ENCODE assay signal across 18 cellular contexts in genomic region chr4:54268151-54268550, GRCh38. TPM values are rescaled to one million over a fixed set of nuclear protein-coding genes. Genes with fewer than 3 reads are reported as not detected.
A peak's percentile ranks its signal among the peaks of the same experiment; 100 is the strongest.
DNase-seq lines count a peak whose midpoint lies in the region; ATAC-seq and TF ChIP-seq lines count a peak whose summit lies in the region.
"Had no signal": no experiment of that assay in that cellular context is flagged by ENCODE, and none has a peak within 500 bp of the region (broad histone marks: within the 10 kb centered on the region; RNA-seq: fewer than 3 reads in every experiment).

No MANE protein-coding gene starts in this region.

- peak overlapping the region; percentile 49 for H3K27ac ChIP-seq in AG04450 (ENCODE audit: low read depth, low read length)
- peak overlapping the region; percentile 26 for H3K27ac ChIP-seq in fibroblast of lung (ENCODE audit: insufficient read depth, low read length)
- no peak overlapping the region for H3K27ac ChIP-seq in foreskin keratinocyte
- H3K27ac ChIP-seq in testis = no peak overlapping the region

- POLR2A ChIA-PET in AG04450 (lab: Yijun Ruan, JAX) = no interaction called here

- DNase-seq in AG04450 (ENCODE audit: low read depth, low spot score) = peak; percentile 38
- peak; percentile 31 for DNase-seq in GM03348 (ENCODE audit: low spot score)
- peak; percentile 70 for DNase-seq in amniotic epithelial cell (ENCODE audit: low read depth)
- peak; percentile 28 to 31 for DNase-seq in fibroblast of lung (ENCODE audit: low read depth in 2 of 2)
- DNase-seq in foreskin keratinocyte = no peak
- no peak for DNase-seq in islet precursor cell
- DNase-seq in testis = no peak
- no peak for DNase-seq in activated naive CD4-positive, alpha-beta T cell (lab: John Stamatoyannopoulos, UW)
- DNase-seq: 8988T; CD4-positive, alpha-beta T cell; DMS79; GF-D8; Karpas-422; NCI-H1417 treated with DMSO at 0.1 percent for 48 hours; NCI-H2029; NCI-H2171 treated with DMSO at 0.1 percent for 48 hours; NCI-H510A treated with DMSO at 0.1 percent for 48 hours; SIG-M5 had no signal

- peaks cover 7% of the 10 kb centered on the region for H3K4me1 ChIP-seq in fibroblast of lung (ENCODE audit: control insufficient read depth, extremely low read depth, insufficient read depth, low read length)
- no peaks in the 10 kb centered on the region for H3K4me1 ChIP-seq in foreskin keratinocyte
- no peaks in the 10 kb centered on the region for H3K4me1 ChIP-seq in testis

- H3K36me3 ChIP-seq in fibroblast of lung (ENCODE audit: control insufficient read depth, insufficient read depth, low read length) (peaks cover 41% of the 10 kb centered on the region), testis (ENCODE audit: low read depth, missing control alignments) (no peaks in the 10 kb centered on the region)

- CTCF ChIA-PET in AG04450 (lab: Charles Lee) = no interaction called here

- H3K27me3 ChIP-seq in AG04450 (ENCODE audit: control insufficient read depth, insufficient read depth, low read length) = no peaks in the 10 kb centered on the region
- H3K27me3 ChIP-seq in fibroblast of lung (ENCODE audit: control insufficient read depth, insufficient read depth, low read length) = no peaks in the 10 kb centered on the region
- no peaks in the 10 kb centered on the region for H3K27me3 ChIP-seq in foreskin keratinocyte
- no peaks in the 10 kb centered on the region for H3K27me3 ChIP-seq in testis

- intact Hi-C loops in testis (cut with DNase I; ENCODE audit: low total_unique reads) = no loop called here

- TF ChIP-seq CTCF in AG04450 (IDR thresholded peaks at IDR 0.05; ENCODE audit: low read depth, low read length) (no peak), fibroblast of lung (conservative IDR thresholded peaks at IDR 0.05 in 1 of 2, IDR thresholded peaks at IDR 0.05 in 1 of 2; ENCODE audit: low read depth in 1 of 2, low read length in 2 of 2) (no peak), foreskin keratinocyte (conservative IDR thresholded peaks at IDR 0.05) (no peak), testis (IDR thresholded peaks at IDR 0.05) (no peak)

- no peaks in the 10 kb centered on the region for H4K20me1 ChIP-seq in fibroblast of lung (ENCODE audit: control insufficient read depth, extremely low read depth, insufficient read depth, low read length)

- peaks cover 30% of the 10 kb centered on the region for H3K79me2 ChIP-seq in fibroblast of lung (ENCODE audit: control insufficient read depth, insufficient read depth, low read length)

- ATAC-seq in foreskin keratinocyte = no peak

- H3K4me3 ChIP-seq in AG04450 (ENCODE audit: low read depth, low read length) = no peak overlapping the region
- H3K4me3 ChIP-seq in fibroblast of lung (replicated peaks in 1 of 4; ENCODE audit: control extremely low read depth in 1 of 4, insufficient read depth in 1 of 4, low read depth in 3 of 4, low read length in 4 of 4) = no peak overlapping the region
- no peak overlapping the region for H3K4me3 ChIP-seq in testis

- no peak for TF ChIP-seq POLR2A in testis (IDR thresholded peaks at IDR 0.05)

- H3K9me3 ChIP-seq in AG04450 (ENCODE audit: control insufficient read depth, insufficient read depth, low read length) (no peaks in the 10 kb centered on the region), fibroblast of lung (ENCODE audit: control insufficient read depth, insufficient read depth, low read depth, low read length) (no peaks in the 10 kb centered on the region), testis (no peaks in the 10 kb centered on the region)

- no peak overlapping the region for H3K4me2 ChIP-seq in fibroblast of lung (ENCODE audit: extremely low read depth, insufficient read depth, low read length)

- H3K9ac ChIP-seq in fibroblast of lung (ENCODE audit: insufficient read depth, low read length) = no peak overlapping the region

- no peak overlapping the region for H2AFZ ChIP-seq in fibroblast of lung (ENCODE audit: low read length)

RNA-seq across cellular contexts. Expression of gene PDGFRA, which starts 39.1 kb away (rescaled TPM):
- polyA plus RNA-seq in AG04450 (2011; rRNA removed) (380 and 464 TPM in 2 replicates), fibroblast of lung (284 and 342 TPM in 2 replicates), foreskin keratinocyte (not detected in 2 replicates), testis (ENCODE audit: insufficient read depth, low read depth, low replicate concordance) (26.2 TPM)
- polyA minus RNA-seq in AG04450 (2011; rRNA and poly(A)+ RNA removed) = 547 and 747 TPM in 2 replicates
- total RNA-seq in fibroblast of lung (350 and 363 TPM in 2 replicates), foreskin keratinocyte (0.07 TPM in 1 of 2 replicates, not detected in the other), testis (10 to 100 TPM; 46.5 to 86.1 TPM)
- 148 and 177 TPM in 2 replicates for polyA plus RNA-seq in fibroblast of lung (2012)
- polyA minus RNA-seq in fibroblast of lung (ENCODE audit: low replicate concordance) = 184 and 245 TPM in 2 replicates
- total RNA-seq: CD4-positive, alpha-beta T cell had no signal

Comparison
In these comparisons a context has a peak if more than half of its experiments do, and no peak if none do; other contexts are left out.
1. DNase-seq: peak in AG04450 (single experiment), GM03348 (single experiment), amniotic epithelial cell (single experiment) and fibroblast of lung (2 of 2); none in foreskin keratinocyte (0 of 2), islet precursor cell (single experiment), testis (single experiment) and activated naive CD4-positive, alpha-beta T cell (0 of 4).
2. H3K27ac ChIP-seq: peak in AG04450 (single experiment) and fibroblast of lung (single experiment); none in foreskin keratinocyte (single experiment) and testis (0 of 2).
3. RNA of gene PDGFRA, which starts 39.1 kb away (polyA plus RNA-seq): 380 to 464 TPM in AG04450, 148 to 342 TPM in fibroblast of lung and 26.2 TPM in testis (single experiment); not detected in foreskin keratinocyte; every median in the first group is over 10 times any median in the second.